ENCODE assay signal across 9 cellular contexts in genomic region chr2:152611458-152612231, GRCh38.
DNase-seq lines count a peak whose midpoint lies in the region; ATAC-seq and TF ChIP-seq lines count a peak whose summit lies in the region.
"Had no signal": no experiment of that assay in that cellular context is flagged by ENCODE, and none has a peak within 500 bp of the region (broad histone marks: within the 10 kb centered on the region; RNA-seq: fewer than 3 reads in every experiment).

No MANE protein-coding gene starts in this region.

- TF ChIP-seq POLR2A in Peyer's patch (IDR thresholded peaks at IDR 0.05) (no peak), gastrocnemius medialis (IDR thresholded peaks at IDR 0.05) (no peak)

- H3K4me3 ChIP-seq in Peyer's patch (no peak overlapping the region), gastrocnemius medialis (no peak overlapping the region)
- H3K4me3 ChIP-seq: A549 had no signal

- H3K4me1 ChIP-seq in Peyer's patch (peaks cover 0 to 13% (median 5%) of the 10 kb centered on the region in 4 donors), gastrocnemius medialis (peaks cover 60 to 83% of the 10 kb centered on the region in 2 donors)

- in situ Hi-C loops in gastrocnemius medialis (cut with MboI; ENCODE audit: low sequenced_read_pairs in 4 of 4) = no loop called here

- DNase-seq in NK-92 treated with Interleukin-12 subunit alpha and Interleukin-12 subunit beta, amount 100 ng/mL, for 24 hours (lab: John Stamatoyannopoulos, UW) = peak; percentile 27
- DNase-seq in NK-92 (lab: John Stamatoyannopoulos, UW; ENCODE audit: unreplicated experiment) (no peak), Peyer's patch (peak in 1 of 3 donors; percentile 51), fibroblast of gingiva (ENCODE audit: low read depth) (peak; percentile 91), gastrocnemius medialis (peak; percentile 53 to 82), iPS-NIHi7 (ENCODE audit: extremely low spot score) (no peak), NCI-H2107 (lab: John Stamatoyannopoulos, UW) (no peak)

- intact Hi-C loops in gastrocnemius medialis (cut with DNase I; ENCODE audit: low total_unique reads) = no loop called here

- H3K9me3 ChIP-seq in Peyer's patch = no peaks in the 10 kb centered on the region
- H3K9me3 ChIP-seq in gastrocnemius medialis = no peaks in the 10 kb centered on the region
- H3K9me3 ChIP-seq: A549 had no signal

- no peaks in the 10 kb centered on the region for H3K27me3 ChIP-seq in Peyer's patch
- no peaks in the 10 kb centered on the region for H3K27me3 ChIP-seq in gastrocnemius medialis

- ATAC-seq in HG03025 (IDR thresholded peaks at IDR 0.05; ENCODE audit: low FRiP score, unreplicated experiment) = peak; percentile 70
- ATAC-seq in gastrocnemius medialis = peak; percentile 89 to 94

- H3K27ac ChIP-seq in Peyer's patch (peak overlapping the region in 3 of 4 donors; percentile 1 to 40 (median 40)), gastrocnemius medialis (peak overlapping the region; percentile 64 to 75 (median 71))

- TF ChIP-seq CTCF in Peyer's patch (IDR thresholded peaks at IDR 0.05) (no peak), gastrocnemius medialis (IDR thresholded peaks at IDR 0.05 in 4 of 5, conservative IDR thresholded peaks at IDR 0.05 in 1 of 5) (no peak)

- no peaks in the 10 kb centered on the region for H3K36me3 ChIP-seq in Peyer's patch
- H3K36me3 ChIP-seq in gastrocnemius medialis = no peaks in the 10 kb centered on the region

Comparison
In these comparisons a context has a peak if more than half of its experiments do, and no peak if none do; other contexts are left out.
1. DNase-seq: peak in NK-92 treated with Interleukin-12 subunit alpha and Interleukin-12 subunit beta, amount 100 ng/mL, for 24 hours (single experiment), fibroblast of gingiva (single experiment) and gastrocnemius medialis (2 of 2); none in NK-92 (single experiment), iPS-NIHi7 (single experiment) and NCI-H2107 (single experiment).